In the genomic region with DNA sequence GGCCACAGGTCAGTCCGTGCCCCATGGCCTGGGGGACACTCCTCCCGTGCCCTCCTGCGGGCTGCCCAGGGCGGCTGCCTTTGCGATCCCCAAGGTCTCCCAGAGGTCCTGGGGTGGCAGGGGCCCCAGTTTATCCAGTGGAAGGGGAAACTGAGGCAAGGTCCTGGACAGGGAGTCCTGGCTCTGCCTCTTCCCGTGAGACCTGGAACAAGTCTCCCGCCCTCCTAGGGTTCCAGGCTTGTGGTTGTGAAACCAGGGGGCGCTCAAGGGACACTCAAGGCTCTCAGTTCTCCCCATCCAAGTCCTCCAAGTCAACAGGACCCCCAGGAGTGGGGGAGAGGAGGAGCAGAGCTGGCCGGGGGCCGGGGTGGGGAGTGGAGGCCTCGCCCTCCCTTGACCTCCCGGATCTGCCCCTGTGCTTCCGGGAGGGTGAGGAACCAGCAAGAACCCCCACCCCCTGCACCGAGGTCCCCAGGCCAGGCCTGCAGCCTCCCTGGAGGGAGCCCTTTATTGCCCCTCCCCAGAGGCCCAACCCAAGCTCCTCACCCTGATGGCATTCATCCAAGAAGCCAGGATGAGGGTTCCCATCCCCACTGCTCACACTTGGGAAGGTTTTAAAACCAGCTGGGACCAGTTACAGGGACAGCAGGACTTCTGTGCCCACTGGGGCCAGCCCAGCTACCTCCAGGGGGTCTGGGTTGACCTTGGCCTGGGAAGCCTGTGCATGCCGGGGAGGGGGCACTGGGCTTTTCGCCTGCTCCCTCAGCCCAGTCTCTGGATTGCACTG, we compare ENCODE assay signal across 1 cellular context.
TF ChIP-seq lines count a peak whose summit lies in the region.

No MANE protein-coding gene starts in this region.

TF ChIP-seq in IMR-90, 13 proteins besides CTCF, POLR2A, EP300 and RAD21:
- TF ChIP-seq RFX5 (IDR thresholded peaks at IDR 0.05; ENCODE audit: low read depth, low read length) (no peak), SMC3 (IDR thresholded peaks at IDR 0.05; ENCODE audit: low read depth, low read length) (no peak)
